In genomic region chr2:203201426-203201825, GRCh38 we compare ENCODE assay signal across 23 cellular contexts.
"Had no signal": no experiment of that assay in that cellular context is flagged by ENCODE, and none has a peak within 500 bp of the region (broad histone marks: within the 10 kb centered on the region; RNA-seq: fewer than 3 reads in every experiment).

No MANE protein-coding gene starts in this region.

- H3K27me3 Mint-ChIP-seq: naive B cell; stimulated activated memory B cell treated with anti-CD40 and anti-IgM and Interleukin-4, amounts not matched to agents 10 μg/mL and 1 μg/mL and 100 μg/mL, for 72 hours; stimulated activated naive CD8-positive, alpha-beta T cell treated with anti-CD3 and anti-CD28 coated beads, Interleukin-15, Interleukin-2, amounts not matched to agents 100 ng/mL and 50 ng/mL, for 24 hours had no signal

- H3K27ac Mint-ChIP-seq: naive B cell; nephron; stimulated activated memory B cell treated with anti-CD40 and anti-IgM and Interleukin-4, amounts not matched to agents 10 μg/mL and 1 μg/mL and 100 μg/mL, for 72 hours; stimulated activated naive CD8-positive, alpha-beta T cell treated with anti-CD3 and anti-CD28 coated beads, Interleukin-15, Interleukin-2, amounts not matched to agents 100 ng/mL and 50 ng/mL, for 24 hours had no signal

- DNase-seq: cerebellar nuclear complex; dorsolateral prefrontal cortex; effector CD8-positive, alpha-beta T cell; head of caudate nucleus; kidney; left cardiac atrium; left ventricle myocardium inferior; mesendoderm; naive B cell; occipital lobe; posterior cingulate gyrus; spleen; stimulated activated CD4-positive, alpha-beta T cell treated with anti-CD3 and anti-CD28 coated beads, Interleukin-15, amount 100 ng/mL, for 24 hours; stimulated activated CD4-positive, alpha-beta T cell treated with anti-CD3 and anti-CD28 coated beads, Interleukin-1b, Interleukin-23, amount 100 ng/mL, for 48 hours; stimulated activated CD4-positive, alpha-beta T cell treated with anti-CD3 and anti-CD28 coated beads, Interleukin-4, amount 100 ng/mL, for 24 hours; tibial artery; upper lobe of right lung had no signal

- ATAC-seq: left cardiac atrium; sciatic nerve; stimulated activated memory B cell treated with anti-CD40 and anti-IgM and Interleukin-4, amounts not matched to agents 10 μg/mL and 1 μg/mL and 100 μg/mL, for 72 hours; upper lobe of right lung had no signal

- H3K4me3 Mint-ChIP-seq: naive B cell; nephron; stimulated activated memory B cell treated with anti-CD40 and anti-IgM and Interleukin-4, amounts not matched to agents 10 μg/mL and 1 μg/mL and 100 μg/mL, for 72 hours; stimulated activated naive CD8-positive, alpha-beta T cell treated with anti-CD3 and anti-CD28 coated beads, Interleukin-15, Interleukin-2, amounts not matched to agents 100 ng/mL and 50 ng/mL, for 24 hours had no signal

- H3K27ac ChIP-seq: coronary artery, dorsolateral prefrontal cortex, hepatocyte, left ventricle myocardium inferior, spleen, tibial artery, upper lobe of right lung had no signal

- H3K4me1 Mint-ChIP-seq: naive B cell; nephron; stimulated activated memory B cell treated with anti-CD40 and anti-IgM and Interleukin-4, amounts not matched to agents 10 μg/mL and 1 μg/mL and 100 μg/mL, for 72 hours had no signal

- H3K9me3 Mint-ChIP-seq: naive B cell; stimulated activated memory B cell treated with anti-CD40 and anti-IgM and Interleukin-4, amounts not matched to agents 10 μg/mL and 1 μg/mL and 100 μg/mL, for 72 hours; stimulated activated naive CD8-positive, alpha-beta T cell treated with anti-CD3 and anti-CD28 coated beads, Interleukin-15, Interleukin-2, amounts not matched to agents 100 ng/mL and 50 ng/mL, for 24 hours had no signal
